ENCODE assay signal across 8 cellular contexts in genomic region chr10:110859947-110860376, GRCh38. TPM values are rescaled to one million over a fixed set of nuclear protein-coding genes. Genes with fewer than 3 reads are reported as not detected.
A peak's percentile ranks its signal among the peaks of the same experiment; 100 is the strongest.
DNase-seq lines count a peak whose midpoint lies in the region; ATAC-seq and TF ChIP-seq lines count a peak whose summit lies in the region.

No MANE protein-coding gene starts in this region.

- no peak for ATAC-seq in HG03521 (IDR thresholded peaks at IDR 0.05; ENCODE audit: unreplicated experiment)
- no peak for ATAC-seq in HG02642 (IDR thresholded peaks at IDR 0.05; ENCODE audit: poor library complexity, unreplicated experiment)
- no peak for ATAC-seq in GM21526 (IDR thresholded peaks at IDR 0.05; ENCODE audit: low FRiP score, unreplicated experiment)
- no peak for ATAC-seq in HG02870 (IDR thresholded peaks at IDR 0.05; ENCODE audit: unreplicated experiment)

- no peak for TF ChIP-seq CTCF in GM12865 (IDR thresholded peaks at IDR 0.05; ENCODE audit: insufficient read depth, low read depth, low read length, missing control alignments)
- TF ChIP-seq CTCF in fibroblast of mammary gland (conservative IDR thresholded peaks at IDR 0.05; ENCODE audit: control insufficient read depth, insufficient read depth, low read depth, low read length) = no peak

- peaks cover 19 to 30% (median 23%) of the 10 kb centered on the region in 3 donors for H3K4me1 ChIP-seq in skeletal muscle tissue (ENCODE audit: control insufficient read depth in 3 of 3, insufficient read depth in 3 of 3, low read length in 3 of 3)

- peak overlapping the region; percentile 75 for H3K27ac ChIP-seq in skeletal muscle tissue (ENCODE audit: low read depth, low read length)

- no peaks in the 10 kb centered on the region for H3K27me3 ChIP-seq in skeletal muscle tissue (ENCODE audit: control insufficient read depth in 3 of 3, insufficient read depth in 3 of 3, low read length in 3 of 3)

- DNase-seq in GM12865 (ENCODE audit: low read depth) = peak; percentile 41
- peak; percentile 54 for DNase-seq in RPMI8226
- peak; percentile 94 for DNase-seq in fibroblast of mammary gland (ENCODE audit: low read depth)

- H3K9me3 ChIP-seq in skeletal muscle tissue (ENCODE audit: control insufficient read depth in 3 of 3, low read length in 3 of 3) = no peaks in the 10 kb centered on the region

- H3K9ac ChIP-seq in skeletal muscle tissue (ENCODE audit: low read depth in 1 of 3, low read length in 3 of 3) = no peak overlapping the region

- H3K36me3 ChIP-seq in skeletal muscle tissue (ENCODE audit: control insufficient read depth in 3 of 3, insufficient read depth in 3 of 3, low read length in 3 of 3) = no peaks in the 10 kb centered on the region

- peak overlapping the region; percentile 51 for H3K4me3 ChIP-seq in GM12865 (ENCODE audit: low read depth, low read length)
- H3K4me3 ChIP-seq in fibroblast of mammary gland (ENCODE audit: control insufficient read depth, low read depth, low read length) = no peak overlapping the region
- no peak overlapping the region for H3K4me3 ChIP-seq in skeletal muscle tissue (ENCODE audit: low read length in 3 of 3)

RNA-seq across cellular contexts. Expression of gene PDCD4, which starts 11.8 kb away (rescaled TPM):
- 90.3 TPM for total RNA-seq in skeletal muscle tissue

RNA-seq across cellular contexts. Expression of gene BBIP1, which starts 59.0 kb away (rescaled TPM):
- 6.3 TPM for total RNA-seq in skeletal muscle tissue

RNA-seq across cellular contexts. Expression of gene SHOC2, which starts 59.4 kb away (rescaled TPM):
- 47.5 TPM for total RNA-seq in skeletal muscle tissue

Comparison
In these comparisons a context has a peak if more than half of its experiments do, and no peak if none do; other contexts are left out.
1. DNase-seq: peak in every context shown above with its lines; median percentile 94 in fibroblast of mammary gland; 54 in RPMI8226; 41 in GM12865.